ENCODE assay signal across 13 cellular contexts in genomic region chr22:23695748-23696325, GRCh38. TPM values are rescaled to one million over a fixed set of nuclear protein-coding genes. Genes with fewer than 3 reads are reported as not detected.
DNase-seq lines count a peak whose midpoint lies in the region; ATAC-seq and TF ChIP-seq lines count a peak whose summit lies in the region.
"Had no signal": no experiment of that assay in that cellular context is flagged by ENCODE, and none has a peak within 500 bp of the region (broad histone marks: within the 10 kb centered on the region; RNA-seq: fewer than 3 reads in every experiment).

No MANE protein-coding gene starts in this region.

- no peaks in the 10 kb centered on the region for H3K9me3 ChIP-seq in colonic mucosa

- H3K9me3 Mint-ChIP-seq in activated CD4-positive, alpha-beta T cell treated with anti-CD3 and anti-CD28 coated beads for 36 hours (ENCODE audit: low read depth): no peaks in the 10 kb centered on the region
- H3K9me3 Mint-ChIP-seq in stimulated activated memory B cell treated with anti-CD40 and anti-IgM and Interleukin-4, amounts not matched to agents 10 μg/mL and 1 μg/mL and 100 μg/mL, for 72 hours: no peaks in the 10 kb centered on the region

- H3K4me1 ChIP-seq in colonic mucosa: no peaks in the 10 kb centered on the region

- TF ChIP-seq CTCF in colonic mucosa (IDR thresholded peaks at IDR 0.05): no peak

- no peaks in the 10 kb centered on the region for H3K27me3 Mint-ChIP-seq in activated CD4-positive, alpha-beta T cell treated with anti-CD3 and anti-CD28 coated beads for 36 hours
- H3K27me3 Mint-ChIP-seq in stimulated activated memory B cell treated with anti-CD40 and anti-IgM and Interleukin-4, amounts not matched to agents 10 μg/mL and 1 μg/mL and 100 μg/mL, for 72 hours: no peaks in the 10 kb centered on the region

- H3K9ac ChIP-seq in colonic mucosa (ENCODE audit: low read depth in 2 of 2, low read length in 2 of 2): no peak overlapping the region

- CTCF ChIA-PET in activated CD4-positive, alpha-beta T cell treated with anti-CD3 and anti-CD28 coated beads for 36 hours (lab: Charles Lee): interaction anchor here (1.0 to 1.3 kb wide), 3 partner anchors 11 to 162 kb away, joined by 3 to 4 read pairs (median 4); partner anchors contain the start of gene SLC2A11

- intact Hi-C loops in activated CD4-positive, alpha-beta T cell treated with anti-CD3 and anti-CD28 coated beads for 36 hours (cut with DNase I, micrococcal nuclease): loop anchor here (1.0 kb wide), 2 partner anchors 9 to 21 kb away; no protein-coding TSS in a partner anchor
- intact Hi-C loops in colonic mucosa (cut with DNase I): loop anchor here (10.0 kb wide), 1 partner anchor 61 kb away; the partner anchor contains the start of gene DRICH1

- no peaks in the 10 kb centered on the region for H3K27me3 ChIP-seq in colonic mucosa
- H3K27me3 ChIP-seq: dorsolateral prefrontal cortex had no signal

- peaks cover 44% of the 10 kb centered on the region for H3K4me1 Mint-ChIP-seq in activated CD4-positive, alpha-beta T cell treated with anti-CD3 and anti-CD28 coated beads for 36 hours
- H3K4me1 Mint-ChIP-seq in stimulated activated memory B cell treated with anti-CD40 and anti-IgM and Interleukin-4, amounts not matched to agents 10 μg/mL and 1 μg/mL and 100 μg/mL, for 72 hours: peaks cover 25% of the 10 kb centered on the region

- H3K4me3 Mint-ChIP-seq in activated CD4-positive, alpha-beta T cell treated with anti-CD3 and anti-CD28 coated beads for 36 hours: peak overlapping the region; percentile 90
- H3K4me3 Mint-ChIP-seq in stimulated activated memory B cell treated with anti-CD40 and anti-IgM and Interleukin-4, amounts not matched to agents 10 μg/mL and 1 μg/mL and 100 μg/mL, for 72 hours: peak overlapping the region; percentile 74

- peak overlapping the region; percentile 24 for H3K27ac ChIP-seq in colonic mucosa
- H3K27ac ChIP-seq: dorsolateral prefrontal cortex had no signal

- H3K36me3 ChIP-seq in colonic mucosa: no peaks in the 10 kb centered on the region

- peak overlapping the region; percentile 59 for H3K4me3 ChIP-seq in Jurkat, Clone E6-1 (ENCODE audit: low read length)
- no peak overlapping the region for H3K4me3 ChIP-seq in colonic mucosa
- H3K4me3 ChIP-seq: dorsolateral prefrontal cortex had no signal

- POLR2A ChIA-PET in activated CD4-positive, alpha-beta T cell treated with anti-CD3 and anti-CD28 coated beads for 36 hours (lab: Charles Lee): interaction anchor here (0.6 to 0.9 kb wide), 4 partner anchors 18 to 672 kb away, joined by 3 to 4 read pairs (median 3); no protein-coding TSS in a partner anchor

- no peak for ATAC-seq in activated CD4-positive, alpha-beta T cell treated with anti-CD3 and anti-CD28 coated beads for 36 hours
- no peak for ATAC-seq in stimulated activated memory B cell treated with anti-CD40 and anti-IgM and Interleukin-4, amounts not matched to agents 10 μg/mL and 1 μg/mL and 100 μg/mL, for 72 hours
- ATAC-seq in HG03442 (IDR thresholded peaks at IDR 0.05; ENCODE audit: unreplicated experiment) (no peak), HG03045 (IDR thresholded peaks at IDR 0.05; ENCODE audit: unreplicated experiment) (no peak)

- peaks cover 42% of the 10 kb centered on the region for H3K36me3 Mint-ChIP-seq in activated CD4-positive, alpha-beta T cell treated with anti-CD3 and anti-CD28 coated beads for 36 hours (ENCODE audit: low read depth)
- H3K36me3 Mint-ChIP-seq in stimulated activated memory B cell treated with anti-CD40 and anti-IgM and Interleukin-4, amounts not matched to agents 10 μg/mL and 1 μg/mL and 100 μg/mL, for 72 hours: peaks cover 50% of the 10 kb centered on the region

- H3K27ac Mint-ChIP-seq in activated CD4-positive, alpha-beta T cell treated with anti-CD3 and anti-CD28 coated beads for 36 hours: peak overlapping the region; percentile 100
- peak overlapping the region; percentile 99 for H3K27ac Mint-ChIP-seq in stimulated activated memory B cell treated with anti-CD40 and anti-IgM and Interleukin-4, amounts not matched to agents 10 μg/mL and 1 μg/mL and 100 μg/mL, for 72 hours

- no peak for DNase-seq in activated CD4-positive, alpha-beta T cell treated with anti-CD3 and anti-CD28 coated beads for 36 hours
- no peak for DNase-seq in activated CD4-positive, alpha-beta T cell treated with anti-CD3 and anti-CD28 coated beads, Interleukin-2, amount 50 U/mL, for 1 hour
- DNase-seq in Jurkat, Clone E6-1 (ENCODE audit: low read depth, low spot score): no peak
- DNase-seq in colonic mucosa: no peak
- no peak for DNase-seq in hippocampal formation (lab: John Stamatoyannopoulos, UW)
- DNase-seq: dorsolateral prefrontal cortex, MM.1S had no signal

RNA-seq across cellular contexts. Expression of gene RGL4, which starts 5.0 kb away (rescaled TPM):
- total RNA-seq in activated CD4-positive, alpha-beta T cell treated with anti-CD3 and anti-CD28 coated beads for 36 hours: 10 to 100 TPM; 13.5 to 14.6 TPM
- polyA plus RNA-seq in Jurkat, Clone E6-1 (2012; ENCODE audit: insufficient read depth, insufficient read length): 26.2 TPM
- under 1 TPM; 0.35 to 0.45 TPM for total RNA-seq in colonic mucosa
- total RNA-seq: A172, glomerular endothelial cell had no signal

RNA-seq across cellular contexts. Expression of gene ZNF70, which starts 55.1 kb away (rescaled TPM):
- 1 to 10 TPM; 1.6 to 1.7 TPM for total RNA-seq in activated CD4-positive, alpha-beta T cell treated with anti-CD3 and anti-CD28 coated beads for 36 hours
- 1.1 TPM for polyA plus RNA-seq in Jurkat, Clone E6-1 (2012; ENCODE audit: insufficient read depth, insufficient read length)
- 1 to 10 TPM; 2.8 to 3.5 TPM for total RNA-seq in colonic mucosa

RNA-seq across cellular contexts. Expression of gene VPREB3, which starts 58.4 kb away (rescaled TPM):
- total RNA-seq in activated CD4-positive, alpha-beta T cell treated with anti-CD3 and anti-CD28 coated beads for 36 hours: under 1 TPM in 1 of 2 experiments, not detected in 1; 0.80 TPM
- not detected for polyA plus RNA-seq in Jurkat, Clone E6-1 (2012; ENCODE audit: insufficient read depth, insufficient read length)
- 1 to 10 TPM; 1.2 to 1.9 TPM for total RNA-seq in colonic mucosa
- total RNA-seq: A172, glomerular endothelial cell, NCI-H460 had no signal

Comparison
In these comparisons a context has a peak if more than half of its experiments do, and no peak if none do; other contexts are left out.
1. RNA of gene RGL4, which starts 5.0 kb away (total RNA-seq): 13.5 to 14.6 TPM in activated CD4-positive, alpha-beta T cell treated with anti-CD3 and anti-CD28 coated beads for 36 hours; 0.35 to 0.45 TPM in colonic mucosa; every median in the first group is over 4 times any median in the second.